In the genomic region with DNA sequence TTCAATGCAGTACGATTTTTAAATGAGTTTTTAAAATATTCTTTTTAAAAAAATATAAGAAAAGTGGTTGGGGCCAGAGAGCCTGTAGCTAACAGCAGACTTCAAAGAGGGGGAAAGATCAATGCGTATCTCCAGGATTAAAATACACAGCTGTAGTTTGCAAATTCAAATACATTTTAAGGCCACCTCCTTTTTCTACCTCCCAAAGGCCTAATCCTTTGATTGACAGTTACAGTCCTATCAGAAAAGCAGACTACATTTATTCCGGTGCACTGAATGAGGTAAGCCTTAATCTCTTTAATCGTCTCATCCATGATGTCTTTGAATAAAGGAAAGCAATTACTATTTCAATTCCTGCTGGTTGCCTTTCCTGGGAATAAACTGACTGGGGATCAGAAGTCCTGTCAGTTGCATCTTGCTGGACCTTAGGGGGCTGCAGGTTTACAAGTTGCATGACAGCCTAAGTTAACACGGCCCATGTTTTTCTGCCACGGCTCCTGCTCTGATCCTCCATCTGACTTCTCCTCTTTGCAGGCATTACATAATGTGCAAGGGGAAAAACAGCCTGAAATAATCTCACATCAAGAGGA, we compare ENCODE assay signal across 32 cellular contexts. TPM values are rescaled to one million over a fixed set of nuclear protein-coding genes. Genes with fewer than 3 reads are reported as not detected.
"Had no signal": no experiment of that assay in that cellular context is flagged by ENCODE, and none has a peak within 500 bp of the region (broad histone marks: within the 10 kb centered on the region; RNA-seq: fewer than 3 reads in every experiment).

No MANE protein-coding gene starts in this region.

- H3K9me3 Mint-ChIP-seq: stimulated activated naive CD8-positive, alpha-beta T cell treated with anti-CD3 and anti-CD28 coated beads, Interleukin-15, Interleukin-2, amounts not matched to agents 100 ng/mL and 50 ng/mL, for 24 hours; WTC11 had no signal

- H3K4me1 Mint-ChIP-seq: activated CD4-positive, alpha-beta T cell treated with anti-CD3 and anti-CD28 coated beads for 36 hours; central memory CD8-positive, alpha-beta T cell; stimulated activated effector memory CD8-positive, alpha-beta T cell treated with anti-CD3 and anti-CD28 coated beads, Interleukin-12 subunit alpha, Interleukin-12 subunit beta, amount 100 ng/mL, for 72 hours had no signal

- H3K9me3 ChIP-seq: colonic mucosa, gastroesophageal sphincter, mucosa of descending colon, neutrophil, thoracic aorta had no signal

- DNase-seq: activated CD4-positive, alpha-beta T cell treated with anti-CD3 and anti-CD28 coated beads for 36 hours; activated CD4-positive, alpha-beta T cell treated with anti-CD3 and anti-CD28 coated beads, Interleukin-2, amount 50 U/mL, for 4 hours; activated naive CD4-positive, alpha-beta T cell; activated T-cell treated with anti-CD3 and anti-CD28 coated beads for 4 hours; activated T-cell treated with anti-CD3 and anti-CD28 coated beads, Interleukin-2, amount 50 U/mL, for 72 hours; colonic mucosa; effector memory CD4-positive, alpha-beta T cell; erythroblast; head of caudate nucleus; hippocampal formation; left cardiac atrium; left ventricle myocardium superior; mucosa of descending colon; small intestine; stimulated activated CD4-positive, alpha-beta T cell treated with anti-CD3 and anti-CD28 coated beads, Interleukin-4, amount 100 ng/mL, for 24 hours; trophoblast cell had no signal

- H3K27ac Mint-ChIP-seq: activated CD4-positive, alpha-beta T cell treated with anti-CD3 and anti-CD28 coated beads for 36 hours; activated naive CD4-positive, alpha-beta T cell treated with anti-CD3 and anti-CD28 coated beads, Interleukin-2, amount 50 U/mL, for 72 hours; activated T-cell treated with anti-CD3 and anti-CD28 coated beads, Interleukin-2, amount 50 U/mL, for 72 hours; natural killer cell treated with Interleukin-12 subunit alpha and Interleukin-12 subunit beta and Interleukin-15 and Interleukin-18, amount 100 ng/mL, for 72 hours; stimulated activated effector memory CD8-positive, alpha-beta T cell treated with anti-CD3 and anti-CD28 coated beads, Interleukin-12 subunit alpha, Interleukin-12 subunit beta, amount 100 ng/mL, for 72 hours; stimulated activated naive CD8-positive, alpha-beta T cell treated with anti-CD3 and anti-CD28 coated beads, Interleukin-15, Interleukin-2, amounts not matched to agents 100 ng/mL and 50 ng/mL, for 24 hours; WTC11 had no signal

- H3K27ac ChIP-seq: colonic mucosa, gastroesophageal sphincter, neutrophil, thoracic aorta had no signal

- H3K36me3 ChIP-seq: colonic mucosa, gastroesophageal sphincter, neutrophil, thoracic aorta had no signal

- H3K27me3 Mint-ChIP-seq: activated CD4-positive, alpha-beta T cell treated with anti-CD3 and anti-CD28 coated beads for 36 hours; central memory CD8-positive, alpha-beta T cell; natural killer cell treated with Interleukin-12 subunit alpha and Interleukin-12 subunit beta and Interleukin-15 and Interleukin-18, amount 100 ng/mL, for 72 hours; stimulated activated naive CD8-positive, alpha-beta T cell treated with anti-CD3 and anti-CD28 coated beads, Interleukin-15, Interleukin-2, amounts not matched to agents 100 ng/mL and 50 ng/mL, for 24 hours had no signal

- ATAC-seq: activated CD4-positive, alpha-beta T cell treated with anti-CD3 and anti-CD28 coated beads for 36 hours; activated naive CD4-positive, alpha-beta T cell treated with anti-CD3 and anti-CD28 coated beads, Interleukin-2, amount 50 U/mL, for 72 hours; activated T-cell treated with anti-CD3 and anti-CD28 coated beads, Interleukin-2, amount 50 U/mL, for 72 hours; gastroesophageal sphincter; left cardiac atrium; left ventricle myocardium superior; mucosa of descending colon; natural killer cell treated with Interleukin-12 subunit alpha and Interleukin-12 subunit beta and Interleukin-15 and Interleukin-18, amount 100 ng/mL, for 72 hours; sciatic nerve; stimulated activated effector memory CD8-positive, alpha-beta T cell treated with anti-CD3 and anti-CD28 coated beads, Interleukin-12 subunit alpha, Interleukin-12 subunit beta, amount 100 ng/mL, for 72 hours; WTC11 had no signal

- H3K4me3 ChIP-seq: colonic mucosa, gastroesophageal sphincter, mucosa of descending colon, thoracic aorta had no signal

- H3K4me1 ChIP-seq: colonic mucosa, gastroesophageal sphincter had no signal

- H3K27me3 ChIP-seq: colonic mucosa, gastroesophageal sphincter, neutrophil had no signal

- H3K36me3 Mint-ChIP-seq: activated naive CD4-positive, alpha-beta T cell treated with anti-CD3 and anti-CD28 coated beads, Interleukin-2, amount 50 U/mL, for 72 hours; stimulated activated effector memory CD8-positive, alpha-beta T cell treated with anti-CD3 and anti-CD28 coated beads, Interleukin-12 subunit alpha, Interleukin-12 subunit beta, amount 100 ng/mL, for 72 hours; WTC11 had no signal

- H3K4me3 Mint-ChIP-seq: activated CD4-positive, alpha-beta T cell treated with anti-CD3 and anti-CD28 coated beads for 36 hours; activated T-cell treated with anti-CD3 and anti-CD28 coated beads, Interleukin-2, amount 50 U/mL, for 72 hours; central memory CD8-positive, alpha-beta T cell; natural killer cell treated with Interleukin-12 subunit alpha and Interleukin-12 subunit beta and Interleukin-15 and Interleukin-18, amount 100 ng/mL, for 72 hours; stimulated activated effector memory CD8-positive, alpha-beta T cell treated with anti-CD3 and anti-CD28 coated beads, Interleukin-12 subunit alpha, Interleukin-12 subunit beta, amount 100 ng/mL, for 72 hours; stimulated activated naive CD8-positive, alpha-beta T cell treated with anti-CD3 and anti-CD28 coated beads, Interleukin-15, Interleukin-2, amounts not matched to agents 100 ng/mL and 50 ng/mL, for 24 hours; WTC11 had no signal

RNA-seq across cellular contexts. Expression of a gene that starts 51.7 kb away (rescaled TPM):
- total RNA-seq: activated CD4-positive, alpha-beta T cell treated with anti-CD3 and anti-CD28 coated beads for 36 hours; activated naive CD4-positive, alpha-beta T cell treated with anti-CD3 and anti-CD28 coated beads, Interleukin-2, amount 50 U/mL, for 72 hours; activated T-cell treated with anti-CD3 and anti-CD28 coated beads, Interleukin-2, amount 50 U/mL, for 72 hours; dermis microvascular lymphatic vessel endothelial cell; lung microvascular endothelial cell; myocyte; natural killer cell treated with Interleukin-12 subunit alpha and Interleukin-12 subunit beta and Interleukin-15 and Interleukin-18, amount 100 ng/mL, for 72 hours; osteocyte; renal cortical epithelial cell had no signal
- polyA plus RNA-seq: keratinocyte had no signal
